Comparison of ENCODE assay signal across 1 cellular context in genomic region chr18:22300665-22301636, GRCh38.
A peak's percentile ranks its signal among the peaks of the same experiment; 100 is the strongest.
TF ChIP-seq lines count a peak whose summit lies in the region.

No MANE protein-coding gene starts in this region.

TF ChIP-seq in HEK293, 187 proteins besides CTCF, POLR2A, EP300 and RAD21 (continued from another document):
- TF ChIP-seq ZNF776 (tag by site-specific recombination; IDR thresholded peaks at IDR 0.05; ENCODE audit: borderline replicate concordance), result no peak
- no peak for TF ChIP-seq ZNF157 (tag by site-specific recombination; IDR thresholded peaks at IDR 0.05)
- TF ChIP-seq, protein P1, sequence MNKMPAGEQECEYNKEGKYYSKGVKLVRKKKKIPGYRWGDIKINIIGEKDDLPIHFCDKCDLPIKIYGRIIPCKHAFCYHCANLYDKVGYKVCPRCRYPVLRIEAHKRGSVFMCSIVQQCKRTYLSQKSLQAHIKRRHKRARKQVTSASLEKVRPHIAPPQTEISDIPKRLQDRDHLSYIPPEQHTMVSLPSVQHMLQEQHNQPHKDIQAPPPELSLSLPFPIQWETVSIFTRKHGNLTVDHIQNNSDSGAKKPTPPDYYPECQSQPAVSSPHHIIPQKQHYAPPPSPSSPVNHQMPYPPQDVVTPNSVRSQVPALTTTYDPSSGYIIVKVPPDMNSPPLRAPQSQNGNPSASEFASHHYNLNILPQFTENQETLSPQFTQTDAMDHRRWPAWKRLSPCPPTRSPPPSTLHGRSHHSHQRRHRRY (tag by site-specific recombination; IDR thresholded peaks at IDR 0.05), result no peak
- TF ChIP-seq ZNF302 (tag by site-specific recombination; IDR thresholded peaks at IDR 0.05; ENCODE audit: low read depth), result no peak
- TF ChIP-seq, protein P2, sequence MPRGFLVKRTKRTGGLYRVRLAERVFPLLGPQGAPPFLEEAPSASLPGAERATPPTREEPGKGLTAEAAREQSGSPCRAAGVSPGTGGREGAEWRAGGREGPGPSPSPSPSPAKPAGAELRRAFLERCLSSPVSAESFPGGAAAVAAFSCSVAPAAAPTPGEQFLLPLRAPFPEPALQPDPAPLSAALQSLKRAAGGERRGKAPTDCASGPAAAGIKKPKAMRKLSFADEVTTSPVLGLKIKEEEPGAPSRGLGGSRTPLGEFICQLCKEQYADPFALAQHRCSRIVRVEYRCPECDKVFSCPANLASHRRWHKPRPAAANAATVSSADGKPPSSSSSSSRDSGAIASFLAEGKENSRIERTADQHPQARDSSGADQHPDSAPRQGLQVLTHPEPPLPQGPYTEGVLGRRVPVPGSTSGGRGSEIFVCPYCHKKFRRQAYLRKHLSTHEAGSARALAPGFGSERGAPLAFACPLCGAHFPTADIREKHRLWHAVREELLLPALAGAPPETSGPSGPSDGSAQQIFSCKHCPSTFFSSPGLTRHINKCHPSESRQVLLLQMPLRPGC (tag by site-specific recombination; IDR thresholded peaks at IDR 0.05), result no peak
- no peak for TF ChIP-seq ZNF701 (tag by site-specific recombination; IDR thresholded peaks at IDR 0.05)
- TF ChIP-seq ZNF404 (tag by site-specific recombination; IDR thresholded peaks at IDR 0.05), result no peak
- TF ChIP-seq, protein P3, sequence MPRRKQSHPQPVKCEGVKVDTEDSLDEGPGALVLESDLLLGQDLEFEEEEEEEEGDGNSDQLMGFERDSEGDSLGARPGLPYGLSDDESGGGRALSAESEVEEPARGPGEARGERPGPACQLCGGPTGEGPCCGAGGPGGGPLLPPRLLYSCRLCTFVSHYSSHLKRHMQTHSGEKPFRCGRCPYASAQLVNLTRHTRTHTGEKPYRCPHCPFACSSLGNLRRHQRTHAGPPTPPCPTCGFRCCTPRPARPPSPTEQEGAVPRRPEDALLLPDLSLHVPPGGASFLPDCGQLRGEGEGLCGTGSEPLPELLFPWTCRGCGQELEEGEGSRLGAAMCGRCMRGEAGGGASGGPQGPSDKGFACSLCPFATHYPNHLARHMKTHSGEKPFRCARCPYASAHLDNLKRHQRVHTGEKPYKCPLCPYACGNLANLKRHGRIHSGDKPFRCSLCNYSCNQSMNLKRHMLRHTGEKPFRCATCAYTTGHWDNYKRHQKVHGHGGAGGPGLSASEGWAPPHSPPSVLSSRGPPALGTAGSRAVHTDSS (tag by site-specific recombination; IDR thresholded peaks at IDR 0.05), result no peak
- peak; percentile 84 for TF ChIP-seq PRDM10 (tag by site-specific recombination; IDR thresholded peaks at IDR 0.05)
- TF ChIP-seq ZNF292 (tag by site-specific recombination; IDR thresholded peaks at IDR 0.05; ENCODE audit: borderline replicate concordance, low read depth), result no peak
- no peak for TF ChIP-seq ZNF610 (tag by site-specific recombination; IDR thresholded peaks at IDR 0.05; ENCODE audit: borderline replicate concordance)
- no peak for TF ChIP-seq ZNF211 (tag by site-specific recombination; IDR thresholded peaks at IDR 0.05; ENCODE audit: low read depth)
- TF ChIP-seq KLF8 (tag by site-specific recombination; IDR thresholded peaks at IDR 0.05), result no peak
- no peak for TF ChIP-seq YY2 (tag by site-specific recombination; IDR thresholded peaks at IDR 0.05)
- no peak for TF ChIP-seq SP2 (tag by site-specific recombination; IDR thresholded peaks at IDR 0.05)
- TF ChIP-seq ZNF10 (tag by site-specific recombination; IDR thresholded peaks at IDR 0.05), result no peak
- no peak for TF ChIP-seq ZNF155 (tag by site-specific recombination; IDR thresholded peaks at IDR 0.05)
- no peak for TF ChIP-seq YY1 (tag by site-specific recombination; IDR thresholded peaks at IDR 0.05)
- no peak for TF ChIP-seq ZSCAN30 (tag by site-specific recombination; IDR thresholded peaks at IDR 0.05)
- no peak for TF ChIP-seq ZBTB44 (tag by site-specific recombination; IDR thresholded peaks at IDR 0.05)
- TF ChIP-seq KLF1 (tag by site-specific recombination; IDR thresholded peaks at IDR 0.05), result peak; percentile 66
- TF ChIP-seq ZNF19 (tag by site-specific recombination; IDR thresholded peaks at IDR 0.05; ENCODE audit: low read depth), result no peak
- TF ChIP-seq, protein P4, sequence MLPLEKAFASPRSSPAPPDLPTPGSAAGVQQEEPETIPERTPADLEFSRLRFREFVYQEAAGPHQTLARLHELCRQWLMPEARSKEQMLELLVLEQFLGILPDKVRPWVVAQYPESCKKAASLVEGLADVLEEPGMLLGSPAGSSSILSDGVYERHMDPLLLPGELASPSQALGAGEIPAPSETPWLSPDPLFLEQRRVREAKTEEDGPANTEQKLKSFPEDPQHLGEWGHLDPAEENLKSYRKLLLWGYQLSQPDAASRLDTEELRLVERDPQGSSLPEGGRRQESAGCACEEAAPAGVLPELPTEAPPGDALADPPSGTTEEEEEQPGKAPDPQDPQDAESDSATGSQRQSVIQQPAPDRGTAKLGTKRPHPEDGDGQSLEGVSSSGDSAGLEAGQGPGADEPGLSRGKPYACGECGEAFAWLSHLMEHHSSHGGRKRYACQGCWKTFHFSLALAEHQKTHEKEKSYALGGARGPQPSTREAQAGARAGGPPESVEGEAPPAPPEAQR (tag by site-specific recombination; IDR thresholded peaks at IDR 0.05), result no peak
- no peak for TF ChIP-seq ZNF132 (tag by site-specific recombination; IDR thresholded peaks at IDR 0.05; ENCODE audit: borderline replicate concordance)
- no peak for TF ChIP-seq ZNF366 (tag by site-specific recombination; conservative IDR thresholded peaks at IDR 0.05)
- TF ChIP-seq MZF1 (tag by site-specific recombination; IDR thresholded peaks at IDR 0.05; ENCODE audit: borderline replicate concordance), result no peak
- TF ChIP-seq ZSCAN16 (tag by site-specific recombination; IDR thresholded peaks at IDR 0.05), result no peak
- TF ChIP-seq ZNF510 (tag by site-specific recombination; IDR thresholded peaks at IDR 0.05; ENCODE audit: insufficient replicate concordance), result no peak
- peak; percentile 20; the same call in 1 of the 2 replicates for TF ChIP-seq ZNF629 (tag by site-specific recombination; IDR thresholded peaks at IDR 0.05)
- no peak for TF ChIP-seq IKZF3 (tag by site-specific recombination; IDR thresholded peaks at IDR 0.05)
- TF ChIP-seq ZNF549 (tag by site-specific recombination; IDR thresholded peaks at IDR 0.05), result no peak
- TF ChIP-seq ZNF362 (tag by site-specific recombination; IDR thresholded peaks at IDR 0.05), result peak; percentile 73; the same call in 1 of the 2 replicates
- no peak for TF ChIP-seq TCF7L2 (IDR thresholded peaks at IDR 0.05; ENCODE audit: borderline replicate concordance, low read depth, low read length)
- no peak for TF ChIP-seq ZBTB10 (tag by site-specific recombination; IDR thresholded peaks at IDR 0.05)
- TF ChIP-seq ZNF488 (tag by site-specific recombination; IDR thresholded peaks at IDR 0.05), result no peak
- TF ChIP-seq KLF9 (tag by site-specific recombination; IDR thresholded peaks at IDR 0.05; ENCODE audit: low read depth), result no peak
- no peak for TF ChIP-seq TRIM28 (IDR thresholded peaks at IDR 0.05; ENCODE audit: borderline replicate concordance, low read length)
- TF ChIP-seq KLF16 (tag by site-specific recombination; IDR thresholded peaks at IDR 0.05), result peak; percentile 48
- no peak for TF ChIP-seq ZNF169 (tag by site-specific recombination; IDR thresholded peaks at IDR 0.05)
